In genomic region chr20:21693322-21693721, GRCh38 we compare ENCODE assay signal across 13 cellular contexts. TPM values are rescaled to one million over a fixed set of nuclear protein-coding genes. Genes with fewer than 3 reads are reported as not detected.
DNase-seq lines count a peak whose midpoint lies in the region; ATAC-seq and TF ChIP-seq lines count a peak whose summit lies in the region.
"Had no signal": no experiment of that assay in that cellular context is flagged by ENCODE, and none has a peak within 500 bp of the region (broad histone marks: within the 10 kb centered on the region; RNA-seq: fewer than 3 reads in every experiment).

No MANE protein-coding gene starts in this region.

- H3K4me2 ChIP-seq in Loucy (ENCODE audit: low read depth, low read length, poor library complexity, severe bottlenecking) = no peak overlapping the region

- DNase-seq in activated CD4-positive, alpha-beta T cell treated with anti-CD3 and anti-CD28 coated beads for 48 hours = peak; percentile 35
- DNase-seq in activated CD4-positive, alpha-beta T cell treated with anti-CD3 and anti-CD28 coated beads, Interleukin-2, amount 50 U/mL, for 4 hours = no peak
- no peak for DNase-seq in dorsolateral prefrontal cortex
- DNase-seq in type B pancreatic cell (ENCODE audit: extremely low spot score, unreplicated experiment) = no peak
- no peak for DNase-seq in activated CD4-positive, CD25-positive, alpha-beta regulatory T cell (lab: John Stamatoyannopoulos, UW)
- no peak for DNase-seq in T-helper 1 cell
- DNase-seq: C1 segment of cervical spinal cord; NK-92 treated with Interleukin-12 subunit alpha and Interleukin-12 subunit beta, amount 100 ng/mL, for 24 hours had no signal

- no peak overlapping the region for H3K4me3 Mint-ChIP-seq in type B pancreatic cell

- no peak overlapping the region for H3K9ac ChIP-seq in Loucy (ENCODE audit: low read depth, low read length, poor library complexity, severe bottlenecking)

- H3F3A ChIP-seq in Loucy (ENCODE audit: low read depth) = no peaks in the 10 kb centered on the region

- no peaks in the 10 kb centered on the region for H3K9me2 ChIP-seq in Loucy (replicated peaks; ENCODE audit: low read depth, low read length)

- H3K4me1 Mint-ChIP-seq in type B pancreatic cell (ENCODE audit: unreplicated experiment) = no peaks in the 10 kb centered on the region

- H3K4me3 ChIP-seq in Loucy (ENCODE audit: low read length, poor library complexity, severe bottlenecking) (no peak overlapping the region), dorsolateral prefrontal cortex (no peak overlapping the region)

- no peak overlapping the region for H2AFZ ChIP-seq in Loucy (ENCODE audit: low read length)

- H3K27ac Mint-ChIP-seq in type B pancreatic cell = no peak overlapping the region

- no peaks in the 10 kb centered on the region for H3K36me3 Mint-ChIP-seq in type B pancreatic cell

- H3K27me3 ChIP-seq in Loucy (ENCODE audit: insufficient read depth, low read length, poor library complexity, severe bottlenecking) (no peaks in the 10 kb centered on the region), dorsolateral prefrontal cortex (peaks cover 0 to 66% (median 30%) of the 10 kb centered on the region in 45 donors)

- no peaks in the 10 kb centered on the region for H3K9me3 ChIP-seq in Loucy (ENCODE audit: insufficient read depth, low read depth, low read length)

- H3K27ac ChIP-seq in dorsolateral prefrontal cortex = no peak overlapping the region

- H3K4me1 ChIP-seq in Loucy (ENCODE audit: insufficient read depth, low read length, poor library complexity, severe bottlenecking) = peaks cover 12% of the 10 kb centered on the region

- H3K27me3 Mint-ChIP-seq in type B pancreatic cell = peaks cover 63% of the 10 kb centered on the region

- H3K36me3 ChIP-seq in Loucy (ENCODE audit: insufficient read depth, low read length) = no peaks in the 10 kb centered on the region

- no peaks in the 10 kb centered on the region for H3K79me2 ChIP-seq in Loucy (ENCODE audit: insufficient read depth, low read length)

- ATAC-seq in HG03442 (IDR thresholded peaks at IDR 0.05; ENCODE audit: unreplicated experiment) = no peak

- H3K9me3 Mint-ChIP-seq in type B pancreatic cell = no peaks in the 10 kb centered on the region

- TF ChIP-seq CTCF in Loucy (conservative IDR thresholded peaks at IDR 0.05; ENCODE audit: low read length) (peak; percentile 71), dorsolateral prefrontal cortex (IDR thresholded peaks at IDR 0.05 in 54 of 56, conservative IDR thresholded peaks at IDR 0.05 in 2 of 56; ENCODE audit: low read depth in 1 of 56, partially characterized antibody in 56 of 56) (peak in 36 of 56 donors; percentile 11 to 57 (median 32)), type B pancreatic cell (conservative IDR thresholded peaks at IDR 0.05) (peak; percentile 66)

- intact Hi-C loops in dorsolateral prefrontal cortex (cut with DNase I) = no loop called here

- no peaks in the 10 kb centered on the region for H4K20me1 ChIP-seq in Loucy (ENCODE audit: insufficient read depth, low read length, poor library complexity, severe bottlenecking)

RNA-seq across cellular contexts. Expression of gene PAX1, which starts 12.1 kb away (rescaled TPM):
- total RNA-seq in dorsolateral prefrontal cortex = 1 to 10 TPM in 1 of 120 experiments, under 1 TPM in 6, not detected in 113; 0.10 to 1.2 (median 0.22) TPM
- total RNA-seq in type B pancreatic cell (ENCODE audit: low replicate concordance) = 0.43 and 2.7 TPM in 2 replicates
- total RNA-seq: frontal cortex, HT1080, lung microvascular endothelial cell had no signal
